8 cellular contexts compared by ENCODE assay signal in the genomic region with DNA sequence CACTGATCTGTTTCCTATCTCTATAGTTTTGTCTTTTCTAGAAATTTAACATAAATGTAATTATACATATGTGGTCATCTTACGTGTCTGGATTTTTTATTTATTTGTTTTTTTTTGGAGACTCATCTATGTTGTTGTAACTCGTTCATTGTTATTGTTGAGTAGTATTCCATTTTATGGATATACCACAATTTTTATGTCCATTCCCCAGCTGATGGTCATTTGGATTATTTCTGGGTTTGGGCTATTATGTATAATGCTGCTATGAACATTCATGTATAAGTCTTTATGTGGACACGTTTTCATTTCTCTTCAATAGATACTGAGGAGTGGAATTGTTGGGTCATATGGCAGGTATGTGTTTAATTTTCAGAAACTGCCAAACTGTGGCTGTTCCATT.
"Had no signal": no experiment of that assay in that cellular context is flagged by ENCODE, and none has a peak within 500 bp of the region (broad histone marks: within the 10 kb centered on the region; RNA-seq: fewer than 3 reads in every experiment).

No MANE protein-coding gene starts in this region.

- FAIRE-seq: G401.6, GM12878, GM12891, GM12892, GM18507, GM19239 had no signal

- H3K4me3 ChIP-seq: GM12878 had no signal

- DNase-seq: GDM1, GF-D8 had no signal

- ATAC-seq: GM12878 had no signal
